Comparison of ENCODE assay signal across 26 cellular contexts in genomic region chr16:83948914-83949723, GRCh38. TPM values are rescaled to one million over a fixed set of nuclear protein-coding genes. Genes with fewer than 3 reads are reported as not detected.
"Had no signal": no experiment of that assay in that cellular context is flagged by ENCODE, and none has a peak within 500 bp of the region (broad histone marks: within the 10 kb centered on the region; RNA-seq: fewer than 3 reads in every experiment).

No MANE protein-coding gene starts in this region.

- H3K9me3 Mint-ChIP-seq: dendritic cell treated with granulocyte-macrophage colony-stimulating factor and Interleukin-4, amounts not matched to agents 40 ng/mL and 50 ng/mL, for 4 days; effector memory CD8-positive, alpha-beta T cell; naive thymus-derived CD4-positive, alpha-beta T cell; nephron progenitor cell had no signal

- H3K4me2 ChIP-seq: hepatocyte had no signal

- H3K4me3 ChIP-seq: esophagus squamous epithelium, gastroesophageal sphincter, hepatocyte, left ventricle myocardium inferior, sigmoid colon, skin epidermis, suprapubic skin, thyroid gland, upper lobe of right lung, vagina had no signal

- ATAC-seq: effector memory CD8-positive, alpha-beta T cell; gastroesophageal sphincter; left cardiac atrium; naive thymus-derived CD4-positive, alpha-beta T cell; upper lobe of right lung had no signal

- H3K27ac Mint-ChIP-seq: dendritic cell treated with granulocyte-macrophage colony-stimulating factor and Interleukin-4, amounts not matched to agents 40 ng/mL and 50 ng/mL, for 4 days; effector memory CD8-positive, alpha-beta T cell; naive thymus-derived CD4-positive, alpha-beta T cell; nephron progenitor cell had no signal

- H3K36me3 ChIP-seq: esophagus squamous epithelium, left ventricle myocardium inferior, sigmoid colon, suprapubic skin, thyroid gland, upper lobe of right lung, vagina had no signal

- H3K27me3 Mint-ChIP-seq: dendritic cell treated with granulocyte-macrophage colony-stimulating factor and Interleukin-4, amounts not matched to agents 40 ng/mL and 50 ng/mL, for 4 days had no signal

- DNase-seq: effector memory CD8-positive, alpha-beta T cell; esophagus squamous epithelium; foreskin fibroblast; kidney; left cardiac atrium; left ventricle myocardium inferior; mesendoderm; naive thymus-derived CD4-positive, alpha-beta T cell; nephron progenitor cell; posterior cingulate gyrus; sigmoid colon; stimulated activated CD4-positive, alpha-beta T cell treated with anti-CD3 and anti-CD28 coated beads, Interleukin-12 subunit alpha, Interleukin-12 subunit beta, amount 100 ng/mL, for 4 hours; stimulated activated naive CD4-positive, alpha-beta T cell treated with Interleukin-2 at 50 U/mL for 16 hours; upper lobe of right lung had no signal

- H2AFZ ChIP-seq: hepatocyte had no signal

- H3K27ac ChIP-seq: esophagus squamous epithelium, gastroesophageal sphincter, hepatocyte, left ventricle myocardium inferior, sigmoid colon, skin epidermis, suprapubic skin, thyroid gland, upper lobe of right lung, vagina had no signal

- H3K4me3 Mint-ChIP-seq: dendritic cell treated with granulocyte-macrophage colony-stimulating factor and Interleukin-4, amounts not matched to agents 40 ng/mL and 50 ng/mL, for 4 days; effector memory CD8-positive, alpha-beta T cell; naive thymus-derived CD4-positive, alpha-beta T cell; nephron progenitor cell had no signal

- H3K79me2 ChIP-seq: hepatocyte had no signal

- H3K27me3 ChIP-seq: esophagus squamous epithelium, gastroesophageal sphincter, hepatocyte, sigmoid colon, suprapubic skin, thyroid gland, upper lobe of right lung, vagina had no signal

- H3K9me3 ChIP-seq: esophagus squamous epithelium, gastroesophageal sphincter, left ventricle myocardium inferior, sigmoid colon, suprapubic skin, thyroid gland, upper lobe of right lung, vagina had no signal

- FAIRE-seq: colon, kidney had no signal

RNA-seq across cellular contexts. Expression of gene NECAB2, which starts 18.9 kb away (rescaled TPM):
- total RNA-seq: epithelial cell of proximal tubule; esophagus squamous epithelium; hepatocyte; lung microvascular endothelial cell; mononuclear cell; naive thymus-derived CD4-positive, alpha-beta T cell; osteocyte; suprapubic skin; upper lobe of right lung; vagina had no signal
- polyA plus RNA-seq: naive thymus-derived CD4-positive, alpha-beta T cell had no signal
